ENCODE assay signal across 21 cellular contexts in genomic region chrX:121260568-121261240, GRCh38.
"Had no signal": no experiment of that assay in that cellular context is flagged by ENCODE, and none has a peak within 500 bp of the region (broad histone marks: within the 10 kb centered on the region; RNA-seq: fewer than 3 reads in every experiment).

No MANE protein-coding gene starts in this region.

- H3K36me3 ChIP-seq: sigmoid colon, stomach had no signal

- H3K9me3 ChIP-seq: psoas muscle, sigmoid colon, stomach, testis had no signal

- H3K9me3 Mint-ChIP-seq: activated CD4-positive, alpha-beta memory T cell treated with anti-CD3 and anti-CD28 coated beads, Interleukin-2, amount 10 ng/mL, durations not matched to agents 7 days and 5 days; activated naive CD4-positive, alpha-beta T cell treated with anti-CD3 and anti-CD28 coated beads, Interleukin-2, amount 50 U/mL, for 72 hours; central memory CD8-positive, alpha-beta T cell had no signal

- H3K4me1 Mint-ChIP-seq: activated CD4-positive, alpha-beta memory T cell treated with anti-CD3 and anti-CD28 coated beads, Interleukin-2, amount 10 ng/mL, durations not matched to agents 7 days and 5 days; brain; central memory CD8-positive, alpha-beta T cell; T-helper 17 cell had no signal

- H3K36me3 Mint-ChIP-seq: activated naive CD4-positive, alpha-beta T cell treated with anti-CD3 and anti-CD28 coated beads, Interleukin-2, amount 50 U/mL, for 72 hours; brain had no signal

- H3K27me3 Mint-ChIP-seq: activated CD4-positive, alpha-beta memory T cell treated with anti-CD3 and anti-CD28 coated beads, Interleukin-2, amount 10 ng/mL, durations not matched to agents 7 days and 5 days; activated CD4-positive, alpha-beta T cell treated with anti-CD3 and anti-CD28 coated beads for 36 hours; central memory CD8-positive, alpha-beta T cell; T-helper 17 cell had no signal

- H3K27ac ChIP-seq: epithelial cell of prostate, psoas muscle, sigmoid colon, stomach, testis had no signal

- H3K4me3 ChIP-seq: psoas muscle, sigmoid colon, stomach, testis had no signal

- H3K4me3 Mint-ChIP-seq: activated CD4-positive, alpha-beta memory T cell treated with anti-CD3 and anti-CD28 coated beads, Interleukin-2, amount 10 ng/mL, durations not matched to agents 7 days and 5 days; activated CD4-positive, alpha-beta T cell treated with anti-CD3 and anti-CD28 coated beads for 36 hours; brain; central memory CD8-positive, alpha-beta T cell; nephron progenitor cell; T-helper 17 cell had no signal

- H3K4me1 ChIP-seq: psoas muscle, sigmoid colon, stomach, testis had no signal

- H3K27me3 ChIP-seq: sigmoid colon, stomach, testis had no signal

- DNase-seq: activated CD4-positive, alpha-beta memory T cell treated with anti-CD3 and anti-CD28 coated beads, Interleukin-2, amount 10 ng/mL, durations not matched to agents 7 days and 5 days; activated CD4-positive, alpha-beta T cell treated with anti-CD3 and anti-CD28 coated beads for 36 hours; activated effector memory CD4-positive, alpha-beta T cell treated with anti-CD3 and anti-CD28 coated beads, Interleukin-2, amount 50 U/mL, for 16 hours; activated T-cell treated with anti-CD3 and anti-CD28 coated beads, Interleukin-2, amount 50 U/mL, for 48 hours; amniotic stem cell; cortex of kidney; effector memory CD4-positive, alpha-beta T cell; hypothalamus; kidney glomerular epithelial cell; nephron progenitor cell; psoas muscle; sigmoid colon; stimulated activated CD4-positive, alpha-beta T cell treated with anti-CD3 and anti-CD28 coated beads, Interleukin-12 subunit alpha, Interleukin-12 subunit beta, amount 100 ng/mL, for 4 hours; stimulated activated CD4-positive, alpha-beta T cell treated with anti-CD3 and anti-CD28 coated beads, Interleukin-2, amount 100 ng/mL, for 24 hours; stomach; T-helper 17 cell; testis had no signal

- ATAC-seq: activated CD4-positive, alpha-beta T cell treated with anti-CD3 and anti-CD28 coated beads for 36 hours; activated naive CD4-positive, alpha-beta T cell treated with anti-CD3 and anti-CD28 coated beads, Interleukin-2, amount 50 U/mL, for 72 hours; psoas muscle; T-helper 17 cell had no signal

- H3K27ac Mint-ChIP-seq: activated CD4-positive, alpha-beta memory T cell treated with anti-CD3 and anti-CD28 coated beads, Interleukin-2, amount 10 ng/mL, durations not matched to agents 7 days and 5 days; activated CD4-positive, alpha-beta T cell treated with anti-CD3 and anti-CD28 coated beads for 36 hours; activated naive CD4-positive, alpha-beta T cell treated with anti-CD3 and anti-CD28 coated beads, Interleukin-2, amount 50 U/mL, for 72 hours; nephron progenitor cell; T-helper 17 cell had no signal
